20 cellular contexts compared by ENCODE assay signal in the genomic region with DNA sequence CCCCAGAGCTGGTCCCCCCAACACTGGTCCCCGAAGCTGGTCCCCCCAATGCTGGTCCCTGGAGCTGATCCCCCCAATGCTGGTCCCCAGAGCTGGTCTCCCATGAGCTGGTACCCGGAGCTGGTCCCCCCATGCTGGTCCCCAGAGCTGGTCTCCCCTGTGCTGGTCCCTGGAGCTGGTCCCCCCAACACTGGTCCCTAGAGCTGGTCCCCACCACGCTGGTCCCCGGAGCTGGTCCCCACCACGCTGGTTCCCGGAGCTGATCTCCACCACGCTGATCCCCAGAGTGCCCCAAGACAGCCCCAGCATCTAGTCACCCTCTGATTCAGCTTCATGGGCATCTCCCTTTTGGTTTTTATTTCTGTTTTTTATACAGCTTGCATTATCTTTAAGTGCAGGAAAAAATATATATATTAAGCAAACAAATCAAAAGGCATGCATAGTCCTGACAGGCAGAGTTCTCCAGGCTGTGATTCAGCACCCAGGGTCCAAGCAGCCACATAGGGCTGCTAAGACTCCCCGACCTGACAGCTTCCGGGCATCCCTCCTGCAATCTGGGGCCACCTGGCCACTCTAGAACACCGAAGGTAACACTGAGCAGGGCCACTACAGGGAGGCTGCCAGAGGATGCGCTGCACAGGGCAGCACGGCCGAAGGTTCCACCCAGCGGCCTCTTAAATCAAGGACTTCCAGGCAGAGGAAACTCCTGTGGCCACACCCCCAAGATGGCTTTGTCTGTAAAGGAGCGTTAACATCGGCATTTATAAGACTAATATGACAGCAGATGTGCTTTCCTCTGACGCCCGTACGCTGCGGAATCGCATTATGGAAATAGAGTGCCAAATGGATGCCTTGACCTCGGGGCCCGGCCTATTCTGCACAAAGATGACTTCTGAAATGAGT.
"Had no signal": no experiment of that assay in that cellular context is flagged by ENCODE, and none has a peak within 500 bp of the region (broad histone marks: within the 10 kb centered on the region; RNA-seq: fewer than 3 reads in every experiment).

No MANE protein-coding gene starts in this region.

- H3K4me1 Mint-ChIP-seq: activated CD4-positive, alpha-beta memory T cell treated with anti-CD3 and anti-CD28 coated beads, Interleukin-2, amount 10 ng/mL, durations not matched to agents 7 days and 5 days; activated CD4-positive, alpha-beta T cell treated with anti-CD3 and anti-CD28 coated beads, Interleukin-2, amount 10 ng/mL, durations not matched to agents 24 days and 14 days had no signal

- H3K27ac ChIP-seq: ascending aorta, esophagus muscularis mucosa, psoas muscle, right atrium auricular region, stomach, suprapubic skin, tibial nerve, vagina had no signal

- H3K27ac Mint-ChIP-seq: activated CD4-positive, alpha-beta memory T cell treated with anti-CD3 and anti-CD28 coated beads, Interleukin-2, amount 10 ng/mL, durations not matched to agents 7 days and 5 days; activated CD4-positive, alpha-beta T cell treated with anti-CD3 and anti-CD28 coated beads, Interleukin-2, amount 10 ng/mL, durations not matched to agents 24 days and 14 days; activated naive CD4-positive, alpha-beta T cell treated with anti-CD3 and anti-CD28 coated beads, Interleukin-2, amount 50 U/mL, for 72 hours; activated T-cell treated with anti-CD3 and anti-CD28 coated beads, Interleukin-2, amount 50 U/mL, for 72 hours had no signal

- H3K4me3 Mint-ChIP-seq: activated CD4-positive, alpha-beta memory T cell treated with anti-CD3 and anti-CD28 coated beads, Interleukin-2, amount 10 ng/mL, durations not matched to agents 7 days and 5 days; activated CD4-positive, alpha-beta T cell treated with anti-CD3 and anti-CD28 coated beads, Interleukin-2, amount 10 ng/mL, durations not matched to agents 24 days and 14 days; activated T-cell treated with anti-CD3 and anti-CD28 coated beads, Interleukin-2, amount 50 U/mL, for 72 hours had no signal

- H3K4me3 ChIP-seq: ascending aorta, esophagus muscularis mucosa, psoas muscle, right atrium auricular region, stomach, suprapubic skin, tibial nerve, vagina had no signal

- H3K36me3 ChIP-seq: ascending aorta, esophagus muscularis mucosa, right atrium auricular region, stomach, suprapubic skin, tibial nerve, vagina had no signal

- ATAC-seq: activated CD4-positive, CD25-positive, alpha-beta regulatory T cell treated with anti-CD3 and anti-CD28 coated beads, Interleukin-2, amount 50 U/mL, for 24 hours; activated naive CD4-positive, alpha-beta T cell treated with anti-CD3 and anti-CD28 coated beads, Interleukin-2, amount 50 U/mL, for 72 hours; activated T-cell treated with anti-CD3 and anti-CD28 coated beads, Interleukin-2, amount 50 U/mL, for 72 hours; psoas muscle had no signal

- H3K27me3 ChIP-seq: ascending aorta, right atrium auricular region, tibial nerve, vagina had no signal

- H3K9me3 ChIP-seq: ascending aorta, esophagus muscularis mucosa, psoas muscle, right atrium auricular region, stomach, suprapubic skin, vagina had no signal

- DNase-seq: activated CD4-positive, alpha-beta memory T cell treated with anti-CD3 and anti-CD28 coated beads, Interleukin-2, amount 10 ng/mL, durations not matched to agents 7 days and 5 days; activated CD4-positive, alpha-beta T cell treated with anti-CD3 and anti-CD28 coated beads, Interleukin-2, amount 10 ng/mL, durations not matched to agents 24 days and 14 days; activated gamma-delta T cell; activated T-cell treated with anti-CD3 and anti-CD28 coated beads, Interleukin-2, amount 50 U/mL, for 72 hours; central memory CD4-positive, alpha-beta T cell; effector memory CD4-positive, alpha-beta T cell; glutamatergic neuron; hippocampal formation; kidney glomerular epithelial cell; psoas muscle; stimulated activated CD4-positive, alpha-beta T cell treated with anti-CD3 and anti-CD28 coated beads, Interleukin-1b, Interleukin-23, amount 100 ng/mL, for 48 hours; stomach had no signal

- H3K4me1 ChIP-seq: ascending aorta, esophagus muscularis mucosa, psoas muscle, right atrium auricular region, suprapubic skin, tibial nerve, vagina had no signal

- H3K27me3 Mint-ChIP-seq: activated CD4-positive, alpha-beta memory T cell treated with anti-CD3 and anti-CD28 coated beads, Interleukin-2, amount 10 ng/mL, durations not matched to agents 7 days and 5 days; activated CD4-positive, alpha-beta T cell treated with anti-CD3 and anti-CD28 coated beads, Interleukin-2, amount 10 ng/mL, durations not matched to agents 24 days and 14 days had no signal

- H3K9me3 Mint-ChIP-seq: activated CD4-positive, alpha-beta memory T cell treated with anti-CD3 and anti-CD28 coated beads, Interleukin-2, amount 10 ng/mL, durations not matched to agents 7 days and 5 days; activated CD4-positive, alpha-beta T cell treated with anti-CD3 and anti-CD28 coated beads, Interleukin-2, amount 10 ng/mL, durations not matched to agents 24 days and 14 days had no signal
